ENCODE assay signal across 19 cellular contexts in the genomic region with DNA sequence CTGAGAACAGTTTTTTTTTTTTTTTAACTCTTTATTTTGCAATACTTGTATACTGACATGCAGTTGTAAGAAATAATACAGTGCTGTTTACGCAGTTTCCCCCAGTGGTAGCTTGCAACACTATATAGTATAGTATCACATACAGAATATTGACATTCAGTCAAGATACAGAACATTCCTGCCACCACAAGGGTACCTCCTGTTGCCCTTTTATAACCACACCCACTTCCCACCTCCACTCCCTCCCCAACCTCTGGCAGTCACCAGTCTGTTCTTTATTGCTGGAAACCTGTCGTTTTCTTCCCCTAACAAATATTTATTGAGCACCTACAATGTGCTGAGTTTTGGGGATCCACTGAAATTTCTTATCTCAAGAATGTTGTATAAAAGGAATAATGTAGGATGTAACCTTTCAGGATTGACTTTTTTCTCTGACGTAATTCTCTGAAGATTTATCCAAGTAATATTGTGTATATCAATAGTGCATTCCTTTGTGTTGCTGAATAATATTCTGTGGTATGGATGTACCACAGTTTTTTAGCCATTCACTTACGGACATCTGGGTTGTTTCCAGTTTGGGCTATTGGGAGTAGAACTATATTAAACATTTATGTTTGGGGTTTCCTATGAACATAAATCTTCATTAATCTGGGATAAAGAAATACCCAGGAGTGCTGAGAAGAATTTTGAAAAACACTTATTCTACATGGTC. TPM values are rescaled to one million over a fixed set of nuclear protein-coding genes. Genes with fewer than 3 reads are reported as not detected.
A peak's percentile ranks its signal among the peaks of the same experiment; 100 is the strongest.
DNase-seq lines count a peak whose midpoint lies in the region; ATAC-seq, FAIRE-seq and TF ChIP-seq lines count a peak whose summit lies in the region.
"Had no signal": no experiment of that assay in that cellular context is flagged by ENCODE, and none has a peak within 500 bp of the region (broad histone marks: within the 10 kb centered on the region; RNA-seq: fewer than 3 reads in every experiment).

No MANE protein-coding gene starts in this region.

- TF ChIP-seq POLR2A in transverse colon (IDR thresholded peaks at IDR 0.05), result no peak

- peak; percentile 25 for DNase-seq in Jurkat, Clone E6-1 (ENCODE audit: low read depth, low spot score)
- no peak for DNase-seq in lower lobe of right lung
- no peak for DNase-seq in transverse colon
- no peak for DNase-seq in small intestine
- DNase-seq in activated CD4-positive, alpha-beta memory T cell treated with anti-CD3 and anti-CD28 coated beads, Interleukin-2, amount 10 ng/mL, durations not matched to agents 7 days and 5 days, result no peak
- no peak for DNase-seq in GM03348 (ENCODE audit: low spot score)
- DNase-seq: activated CD4-positive, alpha-beta T cell treated with anti-CD3 and anti-CD28 coated beads for 4 hours; activated T-cell treated with anti-CD3 and anti-CD28 coated beads, Interleukin-2, amount 50 U/mL, for 72 hours; amniotic stem cell; CD4-positive, alpha-beta T cell; foreskin fibroblast; GF-D8; H9; NCI-H1092; NCI-H345; stimulated activated naive CD4-positive, alpha-beta T cell; T-helper 1 cell had no signal

- H3K4me1 ChIP-seq in lower lobe of right lung, result peaks cover 69% of the 10 kb centered on the region
- peaks cover 18 to 52% (median 42%) of the 10 kb centered on the region in 4 donors for H3K4me1 ChIP-seq in transverse colon
- H3K4me1 ChIP-seq in small intestine (ENCODE audit: control insufficient read depth in 2 of 2, insufficient read depth in 1 of 2, low read depth in 1 of 2, low read length in 1 of 2), result peaks cover 0 to 5% of the 10 kb centered on the region in 2 donors

- H3K9me3 ChIP-seq in lower lobe of right lung, result no peaks in the 10 kb centered on the region
- H3K9me3 ChIP-seq in transverse colon, result no peaks in the 10 kb centered on the region
- no peaks in the 10 kb centered on the region for H3K9me3 ChIP-seq in small intestine (ENCODE audit: control insufficient read depth, low read depth)

- no peak for ATAC-seq in lower lobe of right lung
- ATAC-seq: activated T-cell treated with anti-CD3 and anti-CD28 coated beads, Interleukin-2, amount 50 U/mL, for 72 hours had no signal

- TF ChIP-seq EP300 in transverse colon (IDR thresholded peaks at IDR 0.05; ENCODE audit: low read depth), result no peak

- intact Hi-C loops in lower lobe of right lung (cut with DNase I), result no loop called here
- intact Hi-C loops in transverse colon (cut with DNase I; ENCODE audit: low total_unique reads), result no loop called here

- peak overlapping the region; percentile 77 for H3K27ac ChIP-seq in cingulate gyrus (ENCODE audit: low read depth, low read length)
- H3K27ac ChIP-seq in lower lobe of right lung, result peak overlapping the region; percentile 84
- peak overlapping the region; percentile 83 to 90 (median 84) for H3K27ac ChIP-seq in transverse colon
- no peak overlapping the region for H3K27ac ChIP-seq in small intestine (ENCODE audit: low read depth in 1 of 2, low read length in 1 of 2)

- H3K27me3 ChIP-seq in lower lobe of right lung (ENCODE audit: low read depth) (no peaks in the 10 kb centered on the region), transverse colon (no peaks in the 10 kb centered on the region), small intestine (ENCODE audit: control insufficient read depth in 2 of 2, insufficient read depth in 2 of 2, low read length in 2 of 2) (no peaks in the 10 kb centered on the region)

- H3K4me3 Mint-ChIP-seq in activated CD4-positive, alpha-beta memory T cell treated with anti-CD3 and anti-CD28 coated beads, Interleukin-2, amount 10 ng/mL, durations not matched to agents 7 days and 5 days, result no peak overlapping the region
- H3K4me3 Mint-ChIP-seq: CD4-positive, alpha-beta T cell; H9 had no signal

- WGBS in transverse colon (ENCODE audit: low coverage in 1 of 2), 2 donors, result 63 to 84% methylated on average over 3 to 4 of the region's 4 CpGs
- WGBS in small intestine, 3 donors, result 83 to 90% (median 87%) methylated on average over 4 of the region's 4 CpGs

- no peaks in the 10 kb centered on the region for H3K9me3 Mint-ChIP-seq in activated CD4-positive, alpha-beta memory T cell treated with anti-CD3 and anti-CD28 coated beads, Interleukin-2, amount 10 ng/mL, durations not matched to agents 7 days and 5 days
- H3K9me3 Mint-ChIP-seq: activated T-cell treated with anti-CD3 and anti-CD28 coated beads, Interleukin-2, amount 50 U/mL, for 72 hours; CD4-positive, alpha-beta T cell; H9 had no signal

- H3K36me3 ChIP-seq in lower lobe of right lung (peaks cover 36% of the 10 kb centered on the region), transverse colon (peaks cover 0 to 17% (median 5%) of the 10 kb centered on the region in 4 donors), small intestine (ENCODE audit: control insufficient read depth in 2 of 2, insufficient read depth in 2 of 2, low read length in 2 of 2) (peaks cover 4 to 6% of the 10 kb centered on the region in 2 donors)

- in situ Hi-C loops in transverse colon (cut with MboI; ENCODE audit: low pct_ligation_motif_present in 1 of 4, low pct_unique_long_range_greater_than_20kb in 1 of 4, low sequenced_read_pairs in 3 of 4), result no loop called here

- H3K4me3 ChIP-seq in Jurkat, Clone E6-1 (ENCODE audit: low read length), result no peak overlapping the region
- H3K4me3 ChIP-seq in lower lobe of right lung, result no peak overlapping the region
- H3K4me3 ChIP-seq in transverse colon, result no peak overlapping the region
- no peak overlapping the region for H3K4me3 ChIP-seq in small intestine (ENCODE audit: low read depth in 1 of 2, low read length in 2 of 2)
- H3K4me3 ChIP-seq: coronary artery had no signal

- H3K27me3 Mint-ChIP-seq in activated CD4-positive, alpha-beta memory T cell treated with anti-CD3 and anti-CD28 coated beads, Interleukin-2, amount 10 ng/mL, durations not matched to agents 7 days and 5 days, result peaks cover 36% of the 10 kb centered on the region
- H3K27me3 Mint-ChIP-seq: CD4-positive, alpha-beta T cell had no signal

- CTCF ChIA-PET in activated CD4-positive, alpha-beta memory T cell treated with anti-CD3 and anti-CD28 coated beads, Interleukin-2, amount 10 ng/mL, durations not matched to agents 7 days and 5 days (lab: Charles Lee), result interaction anchor here (1.4 kb wide), 2 partner anchors 8 to 33 kb away, joined by 5 to 9 read pairs; no protein-coding TSS in a partner anchor

- no peak for TF ChIP-seq CTCF in lower lobe of right lung (IDR thresholded peaks at IDR 0.05)
- TF ChIP-seq CTCF in transverse colon (IDR thresholded peaks at IDR 0.05), result peak in 2 of 5 experiments; percentile 8 to 14

- H3K4me1 Mint-ChIP-seq in activated CD4-positive, alpha-beta memory T cell treated with anti-CD3 and anti-CD28 coated beads, Interleukin-2, amount 10 ng/mL, durations not matched to agents 7 days and 5 days, result peaks cover 23% of the 10 kb centered on the region

- POLR2A ChIA-PET in activated CD4-positive, alpha-beta memory T cell treated with anti-CD3 and anti-CD28 coated beads, Interleukin-2, amount 10 ng/mL, durations not matched to agents 7 days and 5 days (lab: Charles Lee), result interaction anchor here (0.9 kb wide), 1 partner anchor 147 kb away, joined by 3 read pairs; no protein-coding TSS in a partner anchor

- no peak for FAIRE-seq in small intestine (lab: Jason Lieb, UNC)

- H3K27ac Mint-ChIP-seq in activated CD4-positive, alpha-beta memory T cell treated with anti-CD3 and anti-CD28 coated beads, Interleukin-2, amount 10 ng/mL, durations not matched to agents 7 days and 5 days, result no peak overlapping the region
- H3K27ac Mint-ChIP-seq: activated T-cell treated with anti-CD3 and anti-CD28 coated beads, Interleukin-2, amount 50 U/mL, for 72 hours had no signal

- peaks cover 29% of the 10 kb centered on the region for H3K36me3 Mint-ChIP-seq in activated CD4-positive, alpha-beta memory T cell treated with anti-CD3 and anti-CD28 coated beads, Interleukin-2, amount 10 ng/mL, durations not matched to agents 7 days and 5 days (ENCODE audit: low read depth)

RNA-seq across cellular contexts. Expression of a gene that starts 51.4 kb away (rescaled TPM):
- 17.4 TPM for polyA plus RNA-seq in Jurkat, Clone E6-1 (2012; ENCODE audit: insufficient read depth, insufficient read length)
- total RNA-seq in lower lobe of right lung (2.5 TPM), transverse colon (1 to 10 TPM; 1.5 to 8.2 (median 3.4) TPM)
- polyA plus RNA-seq in small intestine, result 1 to 10 TPM in 1 of 3 donors, under 1 TPM in 2; 0.54 to 1.3 (median 0.89) TPM
- total RNA-seq in activated CD4-positive, alpha-beta memory T cell treated with anti-CD3 and anti-CD28 coated beads, Interleukin-2, amount 10 ng/mL, durations not matched to agents 7 days and 5 days, result 1 to 10 TPM in 1 of 2 experiments, under 1 TPM in 1; 0.95 to 1.8 TPM

Comparison
In these comparisons a context has a peak if more than half of its experiments do, and no peak if none do; other contexts are left out.
1. H3K27ac ChIP-seq: peak in cingulate gyrus (single experiment), lower lobe of right lung (single experiment) and transverse colon (4 of 4); none in small intestine (0 of 2).